27 cellular contexts compared by ENCODE assay signal in the genomic region with DNA sequence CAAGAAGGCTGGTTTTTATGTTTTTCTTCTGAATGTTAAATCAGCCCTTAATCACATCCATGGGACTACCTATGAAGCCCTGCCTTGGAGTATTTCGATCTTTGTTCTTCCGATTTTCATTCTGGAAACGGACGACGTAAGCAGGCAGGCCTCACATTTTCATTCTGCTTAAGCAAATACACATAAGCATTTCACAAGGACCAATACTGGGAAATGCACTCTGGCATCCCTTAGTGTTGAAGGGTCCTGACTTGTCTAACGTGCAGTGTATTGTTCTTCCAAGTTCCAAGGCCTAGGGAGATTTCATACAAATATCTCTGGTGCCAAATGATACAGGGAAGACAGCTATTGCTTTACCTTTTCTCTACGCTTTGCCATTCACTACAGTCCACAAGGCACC.
"Had no signal": no experiment of that assay in that cellular context is flagged by ENCODE, and none has a peak within 500 bp of the region (broad histone marks: within the 10 kb centered on the region; RNA-seq: fewer than 3 reads in every experiment).

No MANE protein-coding gene starts in this region.

- H3K4me3 ChIP-seq: ascending aorta, breast epithelium, cardiac muscle cell, coronary artery, dorsolateral prefrontal cortex had no signal

- H3K9me3 ChIP-seq: ascending aorta, breast epithelium had no signal

- H3K27me3 Mint-ChIP-seq: activated CD4-positive, alpha-beta memory T cell treated with anti-CD3 and anti-CD28 coated beads, Interleukin-2, amount 10 ng/mL, durations not matched to agents 7 days and 5 days; activated CD4-positive, alpha-beta T cell treated with anti-CD3 and anti-CD28 coated beads, Interleukin-2, amount 10 ng/mL, durations not matched to agents 7 days and 5 days; activated naive CD4-positive, alpha-beta T cell treated with anti-CD3 and anti-CD28 coated beads, Interleukin-2, amount 10 ng/mL, durations not matched to agents 7 days and 5 days; activated naive CD8-positive, alpha-beta T cell treated with anti-CD3 and anti-CD28 coated beads, Interleukin-2, amount 10 ng/mL, durations not matched to agents 7 days and 5 days; activated T-cell treated with anti-CD3 and anti-CD28 coated beads, Interleukin-2, amount 50 U/mL, for 24 hours; brain; central memory CD8-positive, alpha-beta T cell; dendritic cell treated with granulocyte-macrophage colony-stimulating factor and Interleukin-4, amounts not matched to agents 40 ng/mL and 50 ng/mL, for 4 days had no signal

- DNase-seq: activated CD4-positive, alpha-beta memory T cell treated with anti-CD3 and anti-CD28 coated beads, Interleukin-2, amount 10 ng/mL, durations not matched to agents 7 days and 5 days; activated CD4-positive, alpha-beta T cell treated with anti-CD3 and anti-CD28 coated beads for 1 hour; activated CD4-positive, alpha-beta T cell treated with anti-CD3 and anti-CD28 coated beads for 4 hours; activated CD4-positive, alpha-beta T cell treated with anti-CD3 and anti-CD28 coated beads, Interleukin-2, amount 10 ng/mL, durations not matched to agents 7 days and 5 days; activated CD4-positive, alpha-beta T cell treated with anti-CD3 and anti-CD28 coated beads, Interleukin-2, amount 50 U/mL, for 4 hours; activated CD8-positive, alpha-beta memory T cell treated with anti-CD3 and anti-CD28 coated beads, Interleukin-2, amount 50 U/mL, for 48 hours; activated gamma-delta T cell; activated naive CD4-positive, alpha-beta T cell; activated naive CD4-positive, alpha-beta T cell treated with anti-CD3 and anti-CD28 coated beads, Interleukin-2, amount 10 ng/mL, durations not matched to agents 7 days and 5 days; activated naive CD8-positive, alpha-beta T cell treated with anti-CD3 and anti-CD28 coated beads, Interleukin-2, amount 10 ng/mL, durations not matched to agents 7 days and 5 days; activated T-cell treated with anti-CD3 and anti-CD28 coated beads for 4 hours; activated T-cell treated with anti-CD3 and anti-CD28 coated beads, Interleukin-2, amount 50 U/mL, for 24 hours; activated T-cell treated with anti-CD3 and anti-CD28 coated beads, Interleukin-2, amount 50 U/mL, for 72 hours; dorsolateral prefrontal cortex; effector memory CD4-positive, alpha-beta T cell; endodermal cell; foreskin fibroblast; T-helper 2 cell had no signal

- H3K36me3 Mint-ChIP-seq: activated naive CD4-positive, alpha-beta T cell treated with anti-CD3 and anti-CD28 coated beads, Interleukin-2, amount 10 ng/mL, durations not matched to agents 7 days and 5 days; activated naive CD8-positive, alpha-beta T cell treated with anti-CD3 and anti-CD28 coated beads, Interleukin-2, amount 10 ng/mL, durations not matched to agents 7 days and 5 days; brain had no signal

- H3K4me1 Mint-ChIP-seq: activated CD4-positive, alpha-beta memory T cell treated with anti-CD3 and anti-CD28 coated beads, Interleukin-2, amount 10 ng/mL, durations not matched to agents 7 days and 5 days; activated CD4-positive, alpha-beta T cell treated with anti-CD3 and anti-CD28 coated beads, Interleukin-2, amount 10 ng/mL, durations not matched to agents 7 days and 5 days; activated naive CD4-positive, alpha-beta T cell treated with anti-CD3 and anti-CD28 coated beads, Interleukin-2, amount 10 ng/mL, durations not matched to agents 7 days and 5 days; activated naive CD8-positive, alpha-beta T cell treated with anti-CD3 and anti-CD28 coated beads, Interleukin-2, amount 10 ng/mL, durations not matched to agents 7 days and 5 days; central memory CD8-positive, alpha-beta T cell had no signal

- H3K27ac Mint-ChIP-seq: activated CD4-positive, alpha-beta memory T cell treated with anti-CD3 and anti-CD28 coated beads, Interleukin-2, amount 10 ng/mL, durations not matched to agents 7 days and 5 days; activated CD4-positive, alpha-beta T cell treated with anti-CD3 and anti-CD28 coated beads, Interleukin-2, amount 10 ng/mL, durations not matched to agents 7 days and 5 days; activated naive CD4-positive, alpha-beta T cell treated with anti-CD3 and anti-CD28 coated beads, Interleukin-2, amount 10 ng/mL, durations not matched to agents 7 days and 5 days; activated naive CD4-positive, alpha-beta T cell treated with anti-CD3 and anti-CD28 coated beads, Interleukin-2, amount 50 U/mL, for 72 hours; activated naive CD8-positive, alpha-beta T cell treated with anti-CD3 and anti-CD28 coated beads, Interleukin-2, amount 10 ng/mL, durations not matched to agents 7 days and 5 days; activated T-cell treated with anti-CD3 and anti-CD28 coated beads, Interleukin-2, amount 50 U/mL, for 24 hours; activated T-cell treated with anti-CD3 and anti-CD28 coated beads, Interleukin-2, amount 50 U/mL, for 72 hours; dendritic cell treated with granulocyte-macrophage colony-stimulating factor and Interleukin-4, amounts not matched to agents 40 ng/mL and 50 ng/mL, for 4 days; endodermal cell had no signal

- H3K9me3 Mint-ChIP-seq: brain, endodermal cell had no signal

- H3K36me3 ChIP-seq: ascending aorta, breast epithelium, cardiac muscle cell had no signal

- H3K27me3 ChIP-seq: ascending aorta, breast epithelium, cardiac muscle cell, dorsolateral prefrontal cortex had no signal

- H3K4me1 ChIP-seq: ascending aorta, breast epithelium had no signal

- ATAC-seq: activated naive CD4-positive, alpha-beta T cell treated with anti-CD3 and anti-CD28 coated beads, Interleukin-2, amount 50 U/mL, for 72 hours; activated T-cell treated with anti-CD3 and anti-CD28 coated beads, Interleukin-2, amount 50 U/mL, for 72 hours; esophagus mucosa had no signal

- H3K27ac ChIP-seq: ascending aorta, breast epithelium, cardiac muscle cell, coronary artery had no signal

- H3K4me3 Mint-ChIP-seq: activated CD4-positive, alpha-beta memory T cell treated with anti-CD3 and anti-CD28 coated beads, Interleukin-2, amount 10 ng/mL, durations not matched to agents 7 days and 5 days; activated CD4-positive, alpha-beta T cell treated with anti-CD3 and anti-CD28 coated beads, Interleukin-2, amount 10 ng/mL, durations not matched to agents 7 days and 5 days; activated naive CD4-positive, alpha-beta T cell treated with anti-CD3 and anti-CD28 coated beads, Interleukin-2, amount 10 ng/mL, durations not matched to agents 7 days and 5 days; activated naive CD8-positive, alpha-beta T cell treated with anti-CD3 and anti-CD28 coated beads, Interleukin-2, amount 10 ng/mL, durations not matched to agents 7 days and 5 days; activated T-cell treated with anti-CD3 and anti-CD28 coated beads, Interleukin-2, amount 50 U/mL, for 24 hours; activated T-cell treated with anti-CD3 and anti-CD28 coated beads, Interleukin-2, amount 50 U/mL, for 72 hours; brain; central memory CD8-positive, alpha-beta T cell; dendritic cell treated with granulocyte-macrophage colony-stimulating factor and Interleukin-4, amounts not matched to agents 40 ng/mL and 50 ng/mL, for 4 days; endodermal cell had no signal
